Comparison of ENCODE assay signal across 14 cellular contexts in genomic region chr3:51992017-51992682, GRCh38. TPM values are rescaled to one million over a fixed set of nuclear protein-coding genes. Genes with fewer than 3 reads are reported as not detected.
DNase-seq lines count a peak whose midpoint lies in the region; ATAC-seq, FAIRE-seq and TF ChIP-seq lines count a peak whose summit lies in the region.
"Had no signal": no experiment of that assay in that cellular context is flagged by ENCODE, and none has a peak within 500 bp of the region (broad histone marks: within the 10 kb centered on the region; RNA-seq: fewer than 3 reads in every experiment).

No MANE protein-coding gene starts in this region.

- 84% methylated on average over 3 of the region's 3 CpGs; no CpG with 5 or more reads in 1 of the 2 experiments for WGBS in H1 (ENCODE audit: extremely low coverage in 1 of 2, insufficient coverage in 1 of 2, insufficient read length in 1 of 2, insufficient replicate concordance in 2 of 2, low coverage in 1 of 2, low lambda C conversion rate in 2 of 2, missing lambda C conversion rate in 1 of 2), 2 experiments

- H3K23me2 ChIP-seq in H1 (ENCODE audit: low read depth, low read length), result peaks cover 5% of the 10 kb centered on the region; the same call in 1 of the 2 replicates

- no peak overlapping the region for H3K9ac ChIP-seq in H1 (replicated peaks in 1 of 4; ENCODE audit: extremely low read depth in 1 of 4, low read depth in 3 of 4, low read length in 3 of 4)

- CTCF ChIA-PET in H1 (lab: Charles Lee; ENCODE audit: partially characterized antibody), result interaction anchor here (0.6 to 6.2 kb wide), 14 partner anchors 10 to 302 kb away, joined by 3 to 46 read pairs (median 4); partner anchors contain the start of genes ABHD14A, ABHD14B, ACY1 and PARP3
- CTCF ChIA-PET in CD8-positive, alpha-beta T cell (lab: Charles Lee), result interaction anchor here (0.6 to 2.6 kb wide), 6 partner anchors 9 to 77 kb away, joined by 3 to 17 read pairs (median 4); partner anchors contain the start of gene ABHD14B

- H3K27ac ChIP-seq in H1 (ENCODE audit: low read depth, low read length), result 0 out of 2 replicates have a peak overlapping the region, but pooled peaks have one; percentile 19
- no peak overlapping the region for H3K27ac ChIP-seq in CD8-positive, alpha-beta T cell (ENCODE audit: low read depth, low read length)

- H4K5ac ChIP-seq in H1 (ENCODE audit: insufficient read length, low read depth, low read length), result no peak overlapping the region

- no peaks in the 10 kb centered on the region for H3K9me3 Mint-ChIP-seq in stimulated activated naive CD8-positive, alpha-beta T cell treated with anti-CD3 and anti-CD28 coated beads, Interleukin-15, Interleukin-2, amounts not matched to agents 100 ng/mL and 50 ng/mL, for 24 hours
- H3K9me3 Mint-ChIP-seq in CD8-positive, alpha-beta T cell, result no peaks in the 10 kb centered on the region

- H3K4me2 ChIP-seq in H1 (ENCODE audit: insufficient read depth in 1 of 2, low read depth in 2 of 2, low read length in 2 of 2), result no peak overlapping the region

- no peak overlapping the region for H3K18ac ChIP-seq in H1 (ENCODE audit: extremely low read depth, low read length)

- no peak overlapping the region for H3K14ac ChIP-seq in H1 (ENCODE audit: insufficient read length)

- H3K27me3 ChIP-seq in H1 (replicated peaks in 1 of 4; ENCODE audit: control insufficient read depth in 3 of 4, extremely low read depth in 1 of 4, insufficient read depth in 3 of 4, low read length in 3 of 4), result no peaks in the 10 kb centered on the region
- no peaks in the 10 kb centered on the region for H3K27me3 ChIP-seq in CD8-positive, alpha-beta T cell (ENCODE audit: insufficient read depth, low read length)

- peak overlapping the region; percentile 100 for H3K27ac Mint-ChIP-seq in stimulated activated naive CD8-positive, alpha-beta T cell treated with anti-CD3 and anti-CD28 coated beads, Interleukin-15, Interleukin-2, amounts not matched to agents 100 ng/mL and 50 ng/mL, for 24 hours
- no peak overlapping the region for H3K27ac Mint-ChIP-seq in CD8-positive, alpha-beta T cell

- FAIRE-seq in H1 (lab: Jason Lieb, UNC) (no peak), frontal cortex (lab: Jason Lieb, UNC) (no peak), urothelium cell line (lab: Jason Lieb, UNC) (no peak)

- H3K36me3 ChIP-seq in H1 (ENCODE audit: control insufficient read depth in 2 of 4, insufficient read depth in 4 of 4, low read length in 3 of 4), result peaks cover 17 to 39% (median 28%) of the 10 kb centered on the region in 4 experiments
- H3K36me3 ChIP-seq in CD8-positive, alpha-beta T cell (ENCODE audit: insufficient read depth, low read length), result peaks cover 23% of the 10 kb centered on the region

- peaks cover 0 to 17% of the 10 kb centered on the region in 2 experiments; a peak in 3 of 4 replicates for H3K79me2 ChIP-seq in H1 (ENCODE audit: control insufficient read depth in 1 of 2, insufficient read depth in 2 of 2, low read length in 2 of 2)

- H3K56ac ChIP-seq in H1 (replicated peaks; ENCODE audit: insufficient read length, low read depth, low read length), result no peak overlapping the region

- TF ChIP-seq POLR2A in H1 (IDR thresholded peaks at IDR 0.05; ENCODE audit: control extremely low read depth in 1 of 2, low read depth in 2 of 2, low read length in 2 of 2), result peak in 1 of 2 experiments; percentile 83; a peak in 1 of 3 replicates

- H4K20me1 ChIP-seq in H1 (replicated peaks in 1 of 2; ENCODE audit: control insufficient read depth in 1 of 2, insufficient read depth in 2 of 2, low read length in 2 of 2), result peaks cover 3 to 8% of the 10 kb centered on the region in 2 experiments

- H2BK15ac ChIP-seq in H1 (ENCODE audit: low read length), result no peak overlapping the region

- POLR2A ChIA-PET in H1 (lab: Charles Lee; ENCODE audit: partially characterized antibody), result interaction anchor here (0.5 to 25.9 kb wide), 34 partner anchors 9 to 458 kb away, joined by 3 to 923 read pairs (median 4); partner anchors contain the start of genes ABHD14A, ABHD14B, ACY1 and DUSP7
- POLR2A ChIA-PET in CD8-positive, alpha-beta T cell (lab: Charles Lee), result interaction anchor here (0.7 to 1.7 kb wide), 6 partner anchors 9 to 52 kb away, joined by 3 to 5 read pairs (median 4); partner anchors contain the start of gene ACY1

- no peaks in the 10 kb centered on the region for H3K9me3 ChIP-seq in H1 (ENCODE audit: insufficient read depth in 2 of 2, low read depth in 1 of 2, low read length in 1 of 2)
- H3K9me3 ChIP-seq in CD8-positive, alpha-beta T cell (ENCODE audit: low read length), result no peaks in the 10 kb centered on the region

- H3K23ac ChIP-seq in H1 (ENCODE audit: insufficient read length), result no peak overlapping the region

- no peak overlapping the region for H2BK120ac ChIP-seq in H1 (replicated peaks; ENCODE audit: low read depth, low read length)

- TF ChIP-seq EP300 in H1 (IDR thresholded peaks at IDR 0.05; ENCODE audit: borderline replicate concordance in 1 of 2, low read depth in 2 of 2, low read length in 2 of 2), result no peak

- no peak overlapping the region for H2BK12ac ChIP-seq in H1 (ENCODE audit: low read depth, low read length)

- no peak overlapping the region for H2BK20ac ChIP-seq in H1 (ENCODE audit: low read length)

- H3K27me3 Mint-ChIP-seq in stimulated activated naive CD8-positive, alpha-beta T cell treated with anti-CD3 and anti-CD28 coated beads, Interleukin-15, Interleukin-2, amounts not matched to agents 100 ng/mL and 50 ng/mL, for 24 hours, result no peaks in the 10 kb centered on the region
- no peaks in the 10 kb centered on the region for H3K27me3 Mint-ChIP-seq in CD8-positive, alpha-beta T cell (ENCODE audit: low read depth)

- H2AK5ac ChIP-seq in H1 (ENCODE audit: low read depth, low read length), result 0 out of 2 replicates have a peak overlapping the region, but pooled peaks have one; percentile 13

- peaks cover 4 to 17% (median 7%) of the 10 kb centered on the region in 4 experiments; a peak in 5 of 7 replicates for H3K4me1 ChIP-seq in H1 (replicated peaks in 1 of 4; ENCODE audit: control insufficient read depth in 3 of 4, insufficient read depth in 4 of 4, low read length in 3 of 4)
- H3K4me1 ChIP-seq in CD8-positive, alpha-beta T cell (ENCODE audit: insufficient read depth, low read length), result peaks cover 14% of the 10 kb centered on the region

- H3K4me3 ChIP-seq in H1 (ENCODE audit: extremely low read depth in 1 of 4, insufficient read depth in 2 of 4, low read depth in 3 of 4, low read length in 4 of 4), result no peak overlapping the region
- no peak overlapping the region for H3K4me3 ChIP-seq in CD8-positive, alpha-beta T cell (ENCODE audit: low read depth, low read length)

- H3K4ac ChIP-seq in H1 (replicated peaks; ENCODE audit: insufficient read length, low read depth, low read length), result no peak overlapping the region

- peaks cover 46% of the 10 kb centered on the region for H3K36me3 Mint-ChIP-seq in stimulated activated naive CD8-positive, alpha-beta T cell treated with anti-CD3 and anti-CD28 coated beads, Interleukin-15, Interleukin-2, amounts not matched to agents 100 ng/mL and 50 ng/mL, for 24 hours (ENCODE audit: low read depth)
- H3K36me3 Mint-ChIP-seq in CD8-positive, alpha-beta T cell, result peaks cover 40% of the 10 kb centered on the region

- H4K91ac ChIP-seq in H1 (replicated peaks; ENCODE audit: insufficient read length, low read length), result no peak overlapping the region

- no peak overlapping the region for H2AFZ ChIP-seq in H1 (ENCODE audit: low read length)

- intact Hi-C loops in CD8-positive, alpha-beta T cell (cut with DNase I, micrococcal nuclease), result no loop called here
- intact Hi-C loops in left colon (cut with DNase I, micrococcal nuclease), result no loop called here

- H3K79me1 ChIP-seq in H1 (ENCODE audit: low read depth, low read length), result peaks cover 4% of the 10 kb centered on the region

- peak overlapping the region; percentile 3; the same call in 1 of the 2 replicates for H4K8ac ChIP-seq in H1 (ENCODE audit: extremely low read depth, insufficient read depth, low read length)

- peak overlapping the region; percentile 63; the same call in 1 of the 2 replicates for H2BK5ac ChIP-seq in H1 (ENCODE audit: low read depth, low read length)

- peak overlapping the region; percentile 99 for H3K4me3 Mint-ChIP-seq in stimulated activated naive CD8-positive, alpha-beta T cell treated with anti-CD3 and anti-CD28 coated beads, Interleukin-15, Interleukin-2, amounts not matched to agents 100 ng/mL and 50 ng/mL, for 24 hours
- no peak overlapping the region for H3K4me3 Mint-ChIP-seq in CD8-positive, alpha-beta T cell

- TF ChIP-seq RAD21 in H1 (IDR thresholded peaks at IDR 0.05 in 1 of 2, conservative IDR thresholded peaks at IDR 0.05 in 1 of 2; ENCODE audit: low read depth in 2 of 2, low read length in 2 of 2), result no peak

- no peak for TF ChIP-seq CTCF in H1 (IDR thresholded peaks at IDR 0.05; ENCODE audit: control extremely low read depth in 1 of 3, insufficient read depth in 1 of 3, low read depth in 1 of 3, low read length in 3 of 3)
- TF ChIP-seq CTCF in CD8-positive, alpha-beta T cell (IDR thresholded peaks at IDR 0.05), result no peak

- no peak for ATAC-seq in stimulated activated naive CD8-positive, alpha-beta T cell treated with anti-CD3 and anti-CD28 coated beads, Interleukin-15, Interleukin-2, amounts not matched to agents 100 U/mL and 50 U/mL, for 24 hours
- no peak for ATAC-seq in CD8-positive, alpha-beta T cell
- no peak for ATAC-seq in left colon

- DNase-seq in stimulated activated naive CD8-positive, alpha-beta T cell treated with anti-CD3 and anti-CD28 coated beads, Interleukin-15, Interleukin-2, amounts not matched to agents 100 U/mL and 50 U/mL, for 24 hours, result no peak
- DNase-seq in H1 (ENCODE audit: low read depth in 1 of 2, low spot score in 2 of 2) (peak in 1 of 2 experiments; percentile 46), frontal cortex (ENCODE audit: low spot score in 2 of 2) (no peak), left colon (no peak), urothelium cell line (ENCODE audit: low spot score) (no peak)
- DNase-seq in CD8-positive, alpha-beta T cell, result no peak
- DNase-seq: activated CD4-positive, CD25-positive, alpha-beta regulatory T cell; cortex of kidney; GOT3; NCI-H146; NCI-H526 treated with DMSO at 0.1 percent for 48 hours; posterior cingulate gyrus had no signal

- H3K4me1 Mint-ChIP-seq in stimulated activated naive CD8-positive, alpha-beta T cell treated with anti-CD3 and anti-CD28 coated beads, Interleukin-15, Interleukin-2, amounts not matched to agents 100 ng/mL and 50 ng/mL, for 24 hours (ENCODE audit: low read depth), result peaks cover 38% of the 10 kb centered on the region
- H3K4me1 Mint-ChIP-seq in CD8-positive, alpha-beta T cell (ENCODE audit: low read depth), result peaks cover 35% of the 10 kb centered on the region

RNA-seq across cellular contexts. Expression of gene RPL29, which starts 3.5 kb away (rescaled TPM):
- polyA plus RNA-seq in PFSK-1 (2012; ENCODE audit: insufficient read length, low read depth), result 2,021 TPM
- 1,467 and 1,476 TPM in 2 replicates for total RNA-seq in H1 (2021; fragmentation: NEBNext Ultra II Directional; extraction: Animal tissue kit (Norgen Biotek cat#: 25700))
- 2,660 and 3,062 TPM in 2 replicates for polyA plus RNA-seq in H1 (2011; rRNA removed)
- polyA plus RNA-seq in H1 (2011; cell fraction: cytosol; rRNA removed), result 3,021 TPM
- polyA plus RNA-seq in H1 (2011; cell fraction: nucleus; rRNA removed), result 1,988 TPM
- polyA plus RNA-seq in H1 (2012, experiment 1 of 2), result 2,347 to 2,838 TPM (median 2,522 TPM) in 4 replicates
- 3,643 TPM for polyA plus RNA-seq in H1 (2012, experiment 2 of 2)
- polyA plus RNA-seq in H1 (2013, experiment 1 of 2), result 2,053 TPM
- polyA plus RNA-seq in H1 (2013, experiment 2 of 2), result 1,963 TPM
- 1,098 and 1,191 TPM in 2 replicates for polyA minus RNA-seq in H1 (2011; rRNA and poly(A)+ RNA removed)
- polyA minus RNA-seq in H1 (2011; cell fraction: cytosol; rRNA and poly(A)+ RNA removed), result 1,141 TPM
- polyA minus RNA-seq in H1 (2011; cell fraction: nucleus; rRNA and poly(A)+ RNA removed), result 716 TPM
- 1,000 to 10,000 TPM; 1,694 to 1,736 TPM for total RNA-seq in CD8-positive, alpha-beta T cell
- 852 TPM for total RNA-seq in frontal cortex
- 100 to 1,000 TPM; 894 to 910 TPM for total RNA-seq in left colon

RNA-seq across cellular contexts. Expression of gene ACY1, which starts 8.8 kb away (rescaled TPM):
- 71.1 TPM for polyA plus RNA-seq in PFSK-1 (2012; ENCODE audit: insufficient read length, low read depth)
- total RNA-seq in H1 (2021; fragmentation: NEBNext Ultra II Directional; extraction: Animal tissue kit (Norgen Biotek cat#: 25700)), result 45.5 and 48.3 TPM in 2 replicates
- 113 and 189 TPM in 2 replicates for polyA plus RNA-seq in H1 (2011; rRNA removed)
- polyA plus RNA-seq in H1 (2011; cell fraction: cytosol; rRNA removed), result 84.0 TPM
- polyA plus RNA-seq in H1 (2011; cell fraction: nucleus; rRNA removed), result 135 TPM
- 34.5 to 75.6 TPM (median 65.5 TPM) in 4 replicates for polyA plus RNA-seq in H1 (2012, experiment 1 of 2)
- polyA plus RNA-seq in H1 (2012, experiment 2 of 2), result 75.0 TPM
- polyA plus RNA-seq in H1 (2013, experiment 1 of 2), result 33.1 TPM
- polyA plus RNA-seq in H1 (2013, experiment 2 of 2), result 31.7 TPM
- polyA minus RNA-seq in H1 (2011; rRNA and poly(A)+ RNA removed), result 58.7 and 82.2 TPM in 2 replicates
- polyA minus RNA-seq in H1 (2011; cell fraction: cytosol; rRNA and poly(A)+ RNA removed), result 40.8 TPM
- 47.3 TPM for polyA minus RNA-seq in H1 (2011; cell fraction: nucleus; rRNA and poly(A)+ RNA removed)
- total RNA-seq in CD8-positive, alpha-beta T cell, result 1 to 10 TPM; 3.8 to 4.0 TPM
- total RNA-seq in frontal cortex, result 3.3 TPM
- 100 to 1,000 TPM; 153 to 160 TPM for total RNA-seq in left colon

RNA-seq across cellular contexts. Expression of gene ABHD14A, which starts 17.3 kb away (rescaled TPM):
- 14.8 TPM for polyA plus RNA-seq in PFSK-1 (2012; ENCODE audit: insufficient read length, low read depth)
- 1.8 and 4.6 TPM in 2 replicates for total RNA-seq in H1 (2021; fragmentation: NEBNext Ultra II Directional; extraction: Animal tissue kit (Norgen Biotek cat#: 25700))
- 9.8 and 12.4 TPM in 2 replicates for polyA plus RNA-seq in H1 (2011; rRNA removed)
- polyA plus RNA-seq in H1 (2011; cell fraction: cytosol; rRNA removed), result 8.7 TPM
- polyA plus RNA-seq in H1 (2011; cell fraction: nucleus; rRNA removed), result 6.5 TPM
- polyA plus RNA-seq in H1 (2012, experiment 1 of 2), result 2.7 to 5.2 TPM (median 4.4 TPM) in 4 replicates
- 6.5 TPM for polyA plus RNA-seq in H1 (2012, experiment 2 of 2)
- 5.2 TPM for polyA plus RNA-seq in H1 (2013, experiment 1 of 2)
- polyA plus RNA-seq in H1 (2013, experiment 2 of 2), result 5.6 TPM
- 1.7 and 1.9 TPM in 2 replicates for polyA minus RNA-seq in H1 (2011; rRNA and poly(A)+ RNA removed)
- not detected for polyA minus RNA-seq in H1 (2011; cell fraction: cytosol; rRNA and poly(A)+ RNA removed)
- 1.6 TPM for polyA minus RNA-seq in H1 (2011; cell fraction: nucleus; rRNA and poly(A)+ RNA removed)
- total RNA-seq in CD8-positive, alpha-beta T cell, result 1 to 10 TPM; 6.8 to 6.9 TPM
- total RNA-seq in frontal cortex (22.8 TPM), left colon (1 to 10 TPM; 6.1 to 8.6 TPM)

RNA-seq across cellular contexts. Expression of gene ABHD14B, which starts 18.3 kb away (rescaled TPM):
- polyA plus RNA-seq in PFSK-1 (2012; ENCODE audit: insufficient read length, low read depth), result 53.4 TPM
- 5.8 and 6.1 TPM in 2 replicates for total RNA-seq in H1 (2021; fragmentation: NEBNext Ultra II Directional; extraction: Animal tissue kit (Norgen Biotek cat#: 25700))
- polyA plus RNA-seq in H1 (2011; rRNA removed), result 18.0 and 20.0 TPM in 2 replicates
- 19.8 TPM for polyA plus RNA-seq in H1 (2011; cell fraction: cytosol; rRNA removed)
- 29.6 TPM for polyA plus RNA-seq in H1 (2011; cell fraction: nucleus; rRNA removed)
- 6.0 to 11.2 TPM (median 9.3 TPM) in 4 replicates for polyA plus RNA-seq in H1 (2012, experiment 1 of 2)
- polyA plus RNA-seq in H1 (2012, experiment 2 of 2), result 8.3 TPM
- polyA plus RNA-seq in H1 (2013, experiment 1 of 2), result 4.5 TPM
- 4.5 TPM for polyA plus RNA-seq in H1 (2013, experiment 2 of 2)
- polyA minus RNA-seq in H1 (2011; rRNA and poly(A)+ RNA removed), result 11.7 and 13.7 TPM in 2 replicates
- 9.2 TPM for polyA minus RNA-seq in H1 (2011; cell fraction: cytosol; rRNA and poly(A)+ RNA removed)
- 12.2 TPM for polyA minus RNA-seq in H1 (2011; cell fraction: nucleus; rRNA and poly(A)+ RNA removed)
- total RNA-seq in CD8-positive, alpha-beta T cell, result 10 to 100 TPM; 44.3 to 44.4 TPM
- total RNA-seq in frontal cortex (1.6 TPM), left colon (10 to 100 TPM; 81.5 to 96.7 TPM)

RNA-seq across cellular contexts. Expression of gene PCBP4, which starts 24.9 kb away (rescaled TPM):
- 147 TPM for polyA plus RNA-seq in PFSK-1 (2012; ENCODE audit: insufficient read length, low read depth)
- total RNA-seq in H1 (2021; fragmentation: NEBNext Ultra II Directional; extraction: Animal tissue kit (Norgen Biotek cat#: 25700)), result 16.4 and 19.6 TPM in 2 replicates
- polyA plus RNA-seq in H1 (2011; rRNA removed), result 34.1 and 51.2 TPM in 2 replicates
- 41.2 TPM for polyA plus RNA-seq in H1 (2011; cell fraction: cytosol; rRNA removed)
- polyA plus RNA-seq in H1 (2011; cell fraction: nucleus; rRNA removed), result 89.0 TPM
- 15.1 to 28.4 TPM (median 24.5 TPM) in 4 replicates for polyA plus RNA-seq in H1 (2012, experiment 1 of 2)
- 20.6 TPM for polyA plus RNA-seq in H1 (2012, experiment 2 of 2)
- polyA plus RNA-seq in H1 (2013, experiment 1 of 2), result 12.3 TPM
- polyA plus RNA-seq in H1 (2013, experiment 2 of 2), result 12.9 TPM
- polyA minus RNA-seq in H1 (2011; rRNA and poly(A)+ RNA removed), result 12.4 and 14.2 TPM in 2 replicates
- polyA minus RNA-seq in H1 (2011; cell fraction: cytosol; rRNA and poly(A)+ RNA removed), result 13.5 TPM
- 15.1 TPM for polyA minus RNA-seq in H1 (2011; cell fraction: nucleus; rRNA and poly(A)+ RNA removed)
- 10 to 100 TPM in 1 of 2 experiments, 1 to 10 TPM in 1; 9.8 to 14.7 TPM for total RNA-seq in CD8-positive, alpha-beta T cell
- total RNA-seq in frontal cortex (45.7 TPM), left colon (10 to 100 TPM; 23.3 to 27.4 TPM)
